In the genomic region with DNA sequence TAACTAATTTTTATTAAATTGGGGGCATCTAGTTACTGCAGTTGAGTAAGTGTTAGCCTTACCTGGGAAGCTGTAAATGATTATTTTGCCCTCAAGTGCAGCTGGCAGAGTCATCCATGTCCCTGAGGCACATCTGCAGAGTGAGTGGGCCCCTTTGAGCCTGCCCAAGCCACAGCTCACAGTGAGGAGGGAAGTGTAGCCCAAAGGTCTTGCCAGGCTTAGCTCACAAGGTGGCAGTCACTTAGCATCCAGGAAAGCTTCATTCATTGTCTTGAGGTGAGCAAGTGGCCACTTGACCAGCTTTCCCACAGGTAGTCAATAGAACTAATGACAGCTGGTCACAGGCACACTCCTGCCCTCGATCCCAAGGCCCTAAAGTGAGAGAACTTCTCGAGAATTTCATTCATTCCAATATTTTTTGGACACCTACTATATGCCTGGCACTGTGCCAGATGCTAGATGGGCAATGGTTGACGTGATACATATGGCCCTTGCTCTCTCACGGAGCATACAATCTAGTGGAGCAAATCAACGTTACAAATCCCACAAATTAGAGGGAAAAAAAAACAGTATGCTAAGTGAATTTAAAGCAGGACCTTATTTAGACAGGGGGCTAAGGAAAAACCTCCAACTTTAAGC, we compare ENCODE assay signal across 1 cellular context.
A peak's percentile ranks its signal among the peaks of the same experiment; 100 is the strongest.
TF ChIP-seq lines count a peak whose summit lies in the region.

No MANE protein-coding gene starts in this region.

TF ChIP-seq in HEK293, 187 proteins besides CTCF, POLR2A, EP300 and RAD21 (continued from another document and continues in another):
- TF ChIP-seq, protein P1, sequence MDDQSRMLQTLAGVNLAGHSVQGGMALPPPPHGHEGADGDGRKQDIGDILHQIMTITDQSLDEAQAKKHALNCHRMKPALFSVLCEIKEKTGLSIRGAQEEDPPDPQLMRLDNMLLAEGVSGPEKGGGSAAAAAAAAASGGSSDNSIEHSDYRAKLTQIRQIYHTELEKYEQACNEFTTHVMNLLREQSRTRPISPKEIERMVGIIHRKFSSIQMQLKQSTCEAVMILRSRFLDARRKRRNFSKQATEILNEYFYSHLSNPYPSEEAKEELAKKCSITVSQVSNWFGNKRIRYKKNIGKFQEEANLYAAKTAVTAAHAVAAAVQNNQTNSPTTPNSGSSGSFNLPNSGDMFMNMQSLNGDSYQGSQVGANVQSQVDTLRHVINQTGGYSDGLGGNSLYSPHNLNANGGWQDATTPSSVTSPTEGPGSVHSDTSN (CRISPR knock-in tag; IDR thresholded peaks at IDR 0.05): no peak
- TF ChIP-seq ZNF10 (tag by site-specific recombination; IDR thresholded peaks at IDR 0.05): no peak
- TF ChIP-seq ZNF423 (tag by site-specific recombination; IDR thresholded peaks at IDR 0.05): no peak
- TF ChIP-seq SP2 (tag by site-specific recombination; IDR thresholded peaks at IDR 0.05): no peak
- TF ChIP-seq, protein P2, sequence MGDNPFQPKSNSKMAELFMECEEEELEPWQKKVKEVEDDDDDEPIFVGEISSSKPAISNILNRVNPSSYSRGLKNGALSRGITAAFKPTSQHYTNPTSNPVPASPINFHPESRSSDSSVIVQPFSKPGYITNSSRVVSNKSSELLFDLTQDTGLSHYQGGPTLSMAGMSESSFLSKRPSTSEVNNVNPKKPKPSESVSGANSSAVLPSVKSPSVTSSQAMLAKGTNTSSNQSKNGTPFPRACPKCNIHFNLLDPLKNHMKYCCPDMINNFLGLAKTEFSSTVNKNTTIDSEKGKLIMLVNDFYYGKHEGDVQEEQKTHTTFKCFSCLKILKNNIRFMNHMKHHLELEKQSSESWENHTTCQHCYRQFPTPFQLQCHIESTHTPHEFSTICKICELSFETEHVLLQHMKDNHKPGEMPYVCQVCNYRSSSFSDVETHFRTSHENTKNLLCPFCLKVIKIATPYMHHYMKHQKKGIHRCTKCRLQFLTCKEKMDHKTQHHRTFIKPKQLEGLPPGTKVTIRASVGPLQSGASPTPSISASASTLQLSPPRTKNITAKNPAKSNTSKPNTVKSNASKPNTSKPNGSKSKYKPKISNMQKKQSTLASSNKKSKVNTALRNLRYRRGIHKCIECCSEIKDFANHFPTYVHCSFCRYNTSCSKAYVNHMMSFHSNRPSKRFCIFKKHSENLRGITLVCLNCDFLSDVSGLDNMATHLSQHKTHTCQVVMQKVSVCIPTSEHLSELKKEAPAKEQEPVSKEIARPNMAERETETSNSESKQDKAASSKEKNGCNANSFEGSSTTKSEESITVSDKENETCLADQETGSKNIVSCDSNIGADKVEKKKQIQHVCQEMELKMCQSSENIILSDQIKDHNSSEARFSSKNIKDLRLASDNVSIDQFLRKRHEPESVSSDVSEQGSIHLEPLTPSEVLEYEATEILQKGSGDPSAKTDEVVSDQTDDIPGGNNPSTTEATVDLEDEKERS (tag by site-specific recombination; IDR thresholded peaks at IDR 0.05): no peak
- TF ChIP-seq ZBTB1 (tag by site-specific recombination; IDR thresholded peaks at IDR 0.05): no peak
- no peak for TF ChIP-seq ZNF747 (tag by site-specific recombination; IDR thresholded peaks at IDR 0.05)
- no peak for TF ChIP-seq ZNF302 (tag by site-specific recombination; IDR thresholded peaks at IDR 0.05; ENCODE audit: low read depth)
- TF ChIP-seq RBAK (tag by site-specific recombination; IDR thresholded peaks at IDR 0.05): no peak
- TF ChIP-seq, protein P3, sequence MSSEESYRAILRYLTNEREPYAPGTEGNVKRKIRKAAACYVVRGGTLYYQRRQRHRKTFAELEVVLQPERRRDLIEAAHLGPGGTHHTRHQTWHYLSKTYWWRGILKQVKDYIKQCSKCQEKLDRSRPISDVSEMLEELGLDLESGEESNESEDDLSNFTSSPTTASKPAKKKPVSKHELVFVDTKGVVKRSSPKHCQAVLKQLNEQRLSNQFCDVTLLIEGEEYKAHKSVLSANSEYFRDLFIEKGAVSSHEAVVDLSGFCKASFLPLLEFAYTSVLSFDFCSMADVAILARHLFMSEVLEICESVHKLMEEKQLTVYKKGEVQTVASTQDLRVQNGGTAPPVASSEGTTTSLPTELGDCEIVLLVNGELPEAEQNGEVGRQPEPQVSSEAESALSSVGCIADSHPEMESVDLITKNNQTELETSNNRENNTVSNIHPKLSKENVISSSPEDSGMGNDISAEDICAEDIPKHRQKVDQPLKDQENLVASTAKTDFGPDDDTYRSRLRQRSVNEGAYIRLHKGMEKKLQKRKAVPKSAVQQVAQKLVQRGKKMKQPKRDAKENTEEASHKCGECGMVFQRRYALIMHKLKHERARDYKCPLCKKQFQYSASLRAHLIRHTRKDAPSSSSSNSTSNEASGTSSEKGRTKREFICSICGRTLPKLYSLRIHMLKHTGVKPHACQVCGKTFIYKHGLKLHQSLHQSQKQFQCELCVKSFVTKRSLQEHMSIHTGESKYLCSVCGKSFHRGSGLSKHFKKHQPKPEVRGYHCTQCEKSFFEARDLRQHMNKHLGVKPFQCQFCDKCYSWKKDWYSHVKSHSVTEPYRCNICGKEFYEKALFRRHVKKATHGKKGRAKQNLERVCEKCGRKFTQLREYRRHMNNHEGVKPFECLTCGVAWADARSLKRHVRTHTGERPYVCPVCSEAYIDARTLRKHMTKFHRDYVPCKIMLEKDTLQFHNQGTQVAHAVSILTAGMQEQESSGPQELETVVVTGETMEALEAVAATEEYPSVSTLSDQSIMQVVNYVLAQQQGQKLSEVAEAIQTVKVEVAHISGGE (tag by site-specific recombination; conservative IDR thresholded peaks at IDR 0.05; ENCODE audit: low read depth): no peak
- no peak for TF ChIP-seq WT1 (tag by site-specific recombination; IDR thresholded peaks at IDR 0.05)
- no peak for TF ChIP-seq ZNF555 (tag by site-specific recombination; conservative IDR thresholded peaks at IDR 0.05)
- no peak for TF ChIP-seq ZNF2 (tag by site-specific recombination; IDR thresholded peaks at IDR 0.05)
- TF ChIP-seq EGR2 (tag by site-specific recombination; IDR thresholded peaks at IDR 0.05; ENCODE audit: low read depth): no peak
- TF ChIP-seq, protein P4, sequence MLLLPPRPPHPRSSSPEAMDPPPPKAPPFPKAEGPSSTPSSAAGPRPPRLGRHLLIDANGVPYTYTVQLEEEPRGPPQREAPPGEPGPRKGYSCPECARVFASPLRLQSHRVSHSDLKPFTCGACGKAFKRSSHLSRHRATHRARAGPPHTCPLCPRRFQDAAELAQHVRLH (tag by site-specific recombination; IDR thresholded peaks at IDR 0.05): no peak
- TF ChIP-seq, protein P5, sequence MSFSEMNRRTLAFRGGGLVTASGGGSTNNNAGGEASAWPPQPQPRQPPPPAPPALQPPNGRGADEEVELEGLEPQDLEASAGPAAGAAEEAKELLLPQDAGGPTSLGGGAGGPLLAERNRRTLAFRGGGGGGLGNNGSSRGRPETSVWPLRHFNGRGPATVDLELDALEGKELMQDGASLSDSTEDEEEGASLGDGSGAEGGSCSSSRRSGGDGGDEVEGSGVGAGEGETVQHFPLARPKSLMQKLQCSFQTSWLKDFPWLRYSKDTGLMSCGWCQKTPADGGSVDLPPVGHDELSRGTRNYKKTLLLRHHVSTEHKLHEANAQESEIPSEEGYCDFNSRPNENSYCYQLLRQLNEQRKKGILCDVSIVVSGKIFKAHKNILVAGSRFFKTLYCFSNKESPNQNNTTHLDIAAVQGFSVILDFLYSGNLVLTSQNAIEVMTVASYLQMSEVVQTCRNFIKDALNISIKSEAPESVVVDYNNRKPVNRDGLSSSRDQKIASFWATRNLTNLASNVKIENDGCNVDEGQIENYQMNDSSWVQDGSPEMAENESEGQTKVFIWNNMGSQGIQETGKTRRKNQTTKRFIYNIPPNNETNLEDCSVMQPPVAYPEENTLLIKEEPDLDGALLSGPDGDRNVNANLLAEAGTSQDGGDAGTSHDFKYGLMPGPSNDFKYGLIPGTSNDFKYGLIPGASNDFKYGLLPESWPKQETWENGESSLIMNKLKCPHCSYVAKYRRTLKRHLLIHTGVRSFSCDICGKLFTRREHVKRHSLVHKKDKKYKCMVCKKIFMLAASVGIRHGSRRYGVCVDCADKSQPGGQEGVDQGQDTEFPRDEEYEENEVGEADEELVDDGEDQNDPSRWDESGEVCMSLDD (tag by site-specific recombination; IDR thresholded peaks at IDR 0.05): no peak
- TF ChIP-seq, protein P6, sequence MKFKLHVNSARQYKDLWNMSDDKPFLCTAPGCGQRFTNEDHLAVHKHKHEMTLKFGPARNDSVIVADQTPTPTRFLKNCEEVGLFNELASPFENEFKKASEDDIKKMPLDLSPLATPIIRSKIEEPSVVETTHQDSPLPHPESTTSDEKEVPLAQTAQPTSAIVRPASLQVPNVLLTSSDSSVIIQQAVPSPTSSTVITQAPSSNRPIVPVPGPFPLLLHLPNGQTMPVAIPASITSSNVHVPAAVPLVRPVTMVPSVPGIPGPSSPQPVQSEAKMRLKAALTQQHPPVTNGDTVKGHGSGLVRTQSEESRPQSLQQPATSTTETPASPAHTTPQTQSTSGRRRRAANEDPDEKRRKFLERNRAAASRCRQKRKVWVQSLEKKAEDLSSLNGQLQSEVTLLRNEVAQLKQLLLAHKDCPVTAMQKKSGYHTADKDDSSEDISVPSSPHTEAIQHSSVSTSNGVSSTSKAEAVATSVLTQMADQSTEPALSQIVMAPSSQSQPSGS (tag by site-specific recombination; IDR thresholded peaks at IDR 0.05; ENCODE audit: low read depth): no peak
- no peak for TF ChIP-seq ZSCAN16 (tag by site-specific recombination; IDR thresholded peaks at IDR 0.05)
- TF ChIP-seq IKZF3 (tag by site-specific recombination; IDR thresholded peaks at IDR 0.05): no peak
- no peak for TF ChIP-seq ZNF548 (tag by site-specific recombination; IDR thresholded peaks at IDR 0.05)
- peak; percentile 67; the same call in 1 of the 2 replicates for TF ChIP-seq ZNF350 (tag by site-specific recombination; IDR thresholded peaks at IDR 0.05)
- TF ChIP-seq ZNF140 (tag by site-specific recombination; IDR thresholded peaks at IDR 0.05): no peak
- TF ChIP-seq, protein P7, sequence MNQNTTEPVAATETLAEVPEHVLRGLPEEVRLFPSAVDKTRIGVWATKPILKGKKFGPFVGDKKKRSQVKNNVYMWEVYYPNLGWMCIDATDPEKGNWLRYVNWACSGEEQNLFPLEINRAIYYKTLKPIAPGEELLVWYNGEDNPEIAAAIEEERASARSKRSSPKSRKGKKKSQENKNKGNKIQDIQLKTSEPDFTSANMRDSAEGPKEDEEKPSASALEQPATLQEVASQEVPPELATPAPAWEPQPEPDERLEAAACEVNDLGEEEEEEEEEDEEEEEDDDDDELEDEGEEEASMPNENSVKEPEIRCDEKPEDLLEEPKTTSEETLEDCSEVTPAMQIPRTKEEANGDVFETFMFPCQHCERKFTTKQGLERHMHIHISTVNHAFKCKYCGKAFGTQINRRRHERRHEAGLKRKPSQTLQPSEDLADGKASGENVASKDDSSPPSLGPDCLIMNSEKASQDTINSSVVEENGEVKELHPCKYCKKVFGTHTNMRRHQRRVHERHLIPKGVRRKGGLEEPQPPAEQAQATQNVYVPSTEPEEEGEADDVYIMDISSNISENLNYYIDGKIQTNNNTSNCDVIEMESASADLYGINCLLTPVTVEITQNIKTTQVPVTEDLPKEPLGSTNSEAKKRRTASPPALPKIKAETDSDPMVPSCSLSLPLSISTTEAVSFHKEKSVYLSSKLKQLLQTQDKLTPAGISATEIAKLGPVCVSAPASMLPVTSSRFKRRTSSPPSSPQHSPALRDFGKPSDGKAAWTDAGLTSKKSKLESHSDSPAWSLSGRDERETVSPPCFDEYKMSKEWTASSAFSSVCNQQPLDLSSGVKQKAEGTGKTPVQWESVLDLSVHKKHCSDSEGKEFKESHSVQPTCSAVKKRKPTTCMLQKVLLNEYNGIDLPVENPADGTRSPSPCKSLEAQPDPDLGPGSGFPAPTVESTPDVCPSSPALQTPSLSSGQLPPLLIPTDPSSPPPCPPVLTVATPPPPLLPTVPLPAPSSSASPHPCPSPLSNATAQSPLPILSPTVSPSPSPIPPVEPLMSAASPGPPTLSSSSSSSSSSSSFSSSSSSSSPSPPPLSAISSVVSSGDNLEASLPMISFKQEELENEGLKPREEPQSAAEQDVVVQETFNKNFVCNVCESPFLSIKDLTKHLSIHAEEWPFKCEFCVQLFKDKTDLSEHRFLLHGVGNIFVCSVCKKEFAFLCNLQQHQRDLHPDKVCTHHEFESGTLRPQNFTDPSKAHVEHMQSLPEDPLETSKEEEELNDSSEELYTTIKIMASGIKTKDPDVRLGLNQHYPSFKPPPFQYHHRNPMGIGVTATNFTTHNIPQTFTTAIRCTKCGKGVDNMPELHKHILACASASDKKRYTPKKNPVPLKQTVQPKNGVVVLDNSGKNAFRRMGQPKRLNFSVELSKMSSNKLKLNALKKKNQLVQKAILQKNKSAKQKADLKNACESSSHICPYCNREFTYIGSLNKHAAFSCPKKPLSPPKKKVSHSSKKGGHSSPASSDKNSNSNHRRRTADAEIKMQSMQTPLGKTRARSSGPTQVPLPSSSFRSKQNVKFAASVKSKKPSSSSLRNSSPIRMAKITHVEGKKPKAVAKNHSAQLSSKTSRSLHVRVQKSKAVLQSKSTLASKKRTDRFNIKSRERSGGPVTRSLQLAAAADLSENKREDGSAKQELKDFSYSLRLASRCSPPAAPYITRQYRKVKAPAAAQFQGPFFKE (tag by site-specific recombination; IDR thresholded peaks at IDR 0.05; ENCODE audit: borderline replicate concordance): no peak
- TF ChIP-seq, protein P8, sequence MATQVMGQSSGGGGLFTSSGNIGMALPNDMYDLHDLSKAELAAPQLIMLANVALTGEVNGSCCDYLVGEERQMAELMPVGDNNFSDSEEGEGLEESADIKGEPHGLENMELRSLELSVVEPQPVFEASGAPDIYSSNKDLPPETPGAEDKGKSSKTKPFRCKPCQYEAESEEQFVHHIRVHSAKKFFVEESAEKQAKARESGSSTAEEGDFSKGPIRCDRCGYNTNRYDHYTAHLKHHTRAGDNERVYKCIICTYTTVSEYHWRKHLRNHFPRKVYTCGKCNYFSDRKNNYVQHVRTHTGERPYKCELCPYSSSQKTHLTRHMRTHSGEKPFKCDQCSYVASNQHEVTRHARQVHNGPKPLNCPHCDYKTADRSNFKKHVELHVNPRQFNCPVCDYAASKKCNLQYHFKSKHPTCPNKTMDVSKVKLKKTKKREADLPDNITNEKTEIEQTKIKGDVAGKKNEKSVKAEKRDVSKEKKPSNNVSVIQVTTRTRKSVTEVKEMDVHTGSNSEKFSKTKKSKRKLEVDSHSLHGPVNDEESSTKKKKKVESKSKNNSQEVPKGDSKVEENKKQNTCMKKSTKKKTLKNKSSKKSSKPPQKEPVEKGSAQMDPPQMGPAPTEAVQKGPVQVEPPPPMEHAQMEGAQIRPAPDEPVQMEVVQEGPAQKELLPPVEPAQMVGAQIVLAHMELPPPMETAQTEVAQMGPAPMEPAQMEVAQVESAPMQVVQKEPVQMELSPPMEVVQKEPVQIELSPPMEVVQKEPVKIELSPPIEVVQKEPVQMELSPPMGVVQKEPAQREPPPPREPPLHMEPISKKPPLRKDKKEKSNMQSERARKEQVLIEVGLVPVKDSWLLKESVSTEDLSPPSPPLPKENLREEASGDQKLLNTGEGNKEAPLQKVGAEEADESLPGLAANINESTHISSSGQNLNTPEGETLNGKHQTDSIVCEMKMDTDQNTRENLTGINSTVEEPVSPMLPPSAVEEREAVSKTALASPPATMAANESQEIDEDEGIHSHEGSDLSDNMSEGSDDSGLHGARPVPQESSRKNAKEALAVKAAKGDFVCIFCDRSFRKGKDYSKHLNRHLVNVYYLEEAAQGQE (tag by site-specific recombination; IDR thresholded peaks at IDR 0.05): no peak
- TF ChIP-seq, protein P9, sequence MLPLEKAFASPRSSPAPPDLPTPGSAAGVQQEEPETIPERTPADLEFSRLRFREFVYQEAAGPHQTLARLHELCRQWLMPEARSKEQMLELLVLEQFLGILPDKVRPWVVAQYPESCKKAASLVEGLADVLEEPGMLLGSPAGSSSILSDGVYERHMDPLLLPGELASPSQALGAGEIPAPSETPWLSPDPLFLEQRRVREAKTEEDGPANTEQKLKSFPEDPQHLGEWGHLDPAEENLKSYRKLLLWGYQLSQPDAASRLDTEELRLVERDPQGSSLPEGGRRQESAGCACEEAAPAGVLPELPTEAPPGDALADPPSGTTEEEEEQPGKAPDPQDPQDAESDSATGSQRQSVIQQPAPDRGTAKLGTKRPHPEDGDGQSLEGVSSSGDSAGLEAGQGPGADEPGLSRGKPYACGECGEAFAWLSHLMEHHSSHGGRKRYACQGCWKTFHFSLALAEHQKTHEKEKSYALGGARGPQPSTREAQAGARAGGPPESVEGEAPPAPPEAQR (tag by site-specific recombination; IDR thresholded peaks at IDR 0.05): no peak
